In the genomic region with DNA sequence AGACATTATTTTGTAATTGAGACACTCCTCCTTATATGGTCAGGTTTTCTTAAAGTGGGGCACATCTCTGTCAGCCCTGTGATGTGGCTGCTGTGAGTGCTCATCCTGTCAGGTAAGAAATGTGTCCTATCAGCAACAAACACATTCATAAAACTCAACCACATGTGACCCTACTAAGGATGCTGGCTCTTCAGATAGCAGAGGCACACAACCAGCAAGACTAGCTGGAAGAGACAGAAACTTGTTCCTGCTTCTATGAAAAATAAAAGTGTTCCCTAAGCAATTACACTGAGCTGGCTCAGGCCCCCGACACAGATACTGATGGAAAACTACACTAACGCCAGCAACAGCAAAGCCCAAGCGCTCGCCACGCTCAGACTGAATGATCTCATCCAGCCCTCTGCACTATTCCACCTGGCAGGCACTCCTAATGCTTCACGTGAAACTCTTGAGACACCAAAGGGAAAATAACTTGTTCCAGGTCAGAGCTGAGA, we compare ENCODE assay signal across 9 cellular contexts. TPM values are rescaled to one million over a fixed set of nuclear protein-coding genes. Genes with fewer than 3 reads are reported as not detected.
DNase-seq lines count a peak whose midpoint lies in the region; ATAC-seq and TF ChIP-seq lines count a peak whose summit lies in the region.
"Had no signal": no experiment of that assay in that cellular context is flagged by ENCODE, and none has a peak within 500 bp of the region (broad histone marks: within the 10 kb centered on the region; RNA-seq: fewer than 3 reads in every experiment).

No MANE protein-coding gene starts in this region.

- no peak overlapping the region for H3K4me2 ChIP-seq in hepatocyte
- H3K4me2 ChIP-seq: A549 had no signal

- H3K27me3 ChIP-seq in hepatocyte: no peaks in the 10 kb centered on the region

- no peaks in the 10 kb centered on the region for H3K9me2 ChIP-seq in hepatocyte (replicated peaks; ENCODE audit: insufficient read depth)

- no peak overlapping the region for H2AFZ ChIP-seq in hepatocyte

- H3K4me3 Mint-ChIP-seq in activated T-helper 2 cell treated with anti-CD3 and anti-CD28 coated beads, Interferon-gamma antibody, Interleukin-2, Interleukin-4, amounts not matched to agents 10 μg/mL and 5 μg/mL and 100 μg/mL, durations not matched to agents 14 hours and 24 hours and 36 hours (ENCODE audit: low read depth): no peak overlapping the region

- peak overlapping the region; percentile 30 for H3K27ac Mint-ChIP-seq in activated T-helper 2 cell treated with anti-CD3 and anti-CD28 coated beads, Interferon-gamma antibody, Interleukin-2, Interleukin-4, amounts not matched to agents 10 μg/mL and 5 μg/mL and 100 μg/mL, durations not matched to agents 14 hours and 24 hours and 36 hours

- no peak for ATAC-seq in GM19397 (IDR thresholded peaks at IDR 0.05; ENCODE audit: unreplicated experiment)
- no peak for ATAC-seq in GM18870 (IDR thresholded peaks at IDR 0.05; ENCODE audit: unreplicated experiment)
- ATAC-seq: A549 had no signal

- H3K4me1 ChIP-seq in hepatocyte (ENCODE audit: insufficient read depth): peaks cover 29% of the 10 kb centered on the region

- H3K27me3 Mint-ChIP-seq in activated T-helper 2 cell treated with anti-CD3 and anti-CD28 coated beads, Interferon-gamma antibody, Interleukin-2, Interleukin-4, amounts not matched to agents 10 μg/mL and 5 μg/mL and 100 μg/mL, durations not matched to agents 14 hours and 24 hours and 36 hours (ENCODE audit: low read depth): no peaks in the 10 kb centered on the region

- H3K79me2 ChIP-seq in hepatocyte: peaks cover 62% of the 10 kb centered on the region

- H3K4me3 ChIP-seq in hepatocyte: no peak overlapping the region
- H3K4me3 ChIP-seq: A549 had no signal

- peaks cover 64% of the 10 kb centered on the region for H3K4me1 Mint-ChIP-seq in activated T-helper 2 cell treated with anti-CD3 and anti-CD28 coated beads, Interferon-gamma antibody, Interleukin-2, Interleukin-4, amounts not matched to agents 10 μg/mL and 5 μg/mL and 100 μg/mL, durations not matched to agents 14 hours and 24 hours and 36 hours (ENCODE audit: low read depth)

- WGBS in hepatocyte (ENCODE audit: low lambda C conversion rate, missing lambda C conversion rate): 47% methylated on average over 6 of the region's 6 CpGs

- no peaks in the 10 kb centered on the region for H3K9me3 Mint-ChIP-seq in activated T-helper 2 cell treated with anti-CD3 and anti-CD28 coated beads, Interferon-gamma antibody, Interleukin-2, Interleukin-4, amounts not matched to agents 10 μg/mL and 5 μg/mL and 100 μg/mL, durations not matched to agents 14 hours and 24 hours and 36 hours

- H3K36me3 Mint-ChIP-seq in activated T-helper 2 cell treated with anti-CD3 and anti-CD28 coated beads, Interferon-gamma antibody, Interleukin-2, Interleukin-4, amounts not matched to agents 10 μg/mL and 5 μg/mL and 100 μg/mL, durations not matched to agents 14 hours and 24 hours and 36 hours (ENCODE audit: low read depth): peaks cover 33% of the 10 kb centered on the region

- DNase-seq in NCI-H2107 (lab: John Stamatoyannopoulos, UW): peak; percentile 60
- no peak for DNase-seq in NCI-H2107 treated with DMSO at 0.1 percent for 48 hours (lab: John Stamatoyannopoulos, UW; ENCODE audit: unreplicated experiment)
- DNase-seq in activated T-helper 2 cell treated with anti-CD3 and anti-CD28 coated beads, Interferon-gamma antibody, Interleukin-2, Interleukin-4, amounts not matched to agents 10 μg/mL and 5 μg/mL and 100 μg/mL, durations not matched to agents 14 hours and 24 hours and 36 hours (ENCODE audit: low spot score): peak; percentile 22
- DNase-seq in hepatocyte (ENCODE audit: low spot score): peak; percentile 66
- peak; percentile 50 for DNase-seq in superior temporal gyrus (ENCODE audit: extremely low spot score)
- DNase-seq in GF-D8 (lab: John Stamatoyannopoulos, UW): no peak

- H3K9me3 ChIP-seq in hepatocyte (ENCODE audit: low read depth): no peaks in the 10 kb centered on the region
- H3K9me3 ChIP-seq: A549 had no signal

- peak overlapping the region; percentile 74 for H3K27ac ChIP-seq in hepatocyte
- H3K27ac ChIP-seq: A549 had no signal

- H3K36me3 ChIP-seq in hepatocyte (replicated peaks; ENCODE audit: insufficient read depth, low read depth): no peaks in the 10 kb centered on the region

- peaks cover 13% of the 10 kb centered on the region for H4K20me1 ChIP-seq in hepatocyte (ENCODE audit: insufficient read depth, poor library complexity, severe bottlenecking)

- no peak for TF ChIP-seq CTCF in hepatocyte (IDR thresholded peaks at IDR 0.05; ENCODE audit: poor library complexity)

- intact Hi-C loops in activated T-helper 2 cell treated with anti-CD3 and anti-CD28 coated beads, Interferon-gamma antibody, Interleukin-2, Interleukin-4, amounts not matched to agents 10 μg/mL and 5 μg/mL and 100 μg/mL, durations not matched to agents 14 hours and 24 hours and 36 hours (cut with micrococcal nuclease): no loop called here

RNA-seq across cellular contexts. Expression of a gene that starts 49.8 kb away (rescaled TPM):
- 3.5 and 3.6 TPM in 2 replicates for total RNA-seq in activated T-helper 2 cell treated with anti-CD3 and anti-CD28 coated beads, Interferon-gamma antibody, Interleukin-2, Interleukin-4, amounts not matched to agents 10 μg/mL and 5 μg/mL and 100 μg/mL, durations not matched to agents 14 hours and 24 hours and 36 hours
- total RNA-seq in hepatocyte: 2.2 and 3.8 TPM in 2 replicates
- 5.0 and 6.1 TPM in 2 replicates for polyA plus RNA-seq in hepatocyte

Comparison
In these comparisons a context has a peak if more than half of its experiments do, and no peak if none do; other contexts are left out.
1. DNase-seq: peak in NCI-H2107 (single experiment), activated T-helper 2 cell treated with anti-CD3 and anti-CD28 coated beads, Interferon-gamma antibody, Interleukin-2, Interleukin-4, amounts not matched to agents 10 μg/mL and 5 μg/mL and 100 μg/mL, durations not matched to agents 14 hours and 24 hours and 36 hours (single experiment), hepatocyte (single experiment) and superior temporal gyrus (single experiment); none in NCI-H2107 treated with DMSO at 0.1 percent for 48 hours (single experiment) and GF-D8 (single experiment).